Comparison of ENCODE assay signal across 8 cellular contexts in genomic region chr2:109470121-109470921, GRCh38.
DNase-seq lines count a peak whose midpoint lies in the region; ATAC-seq, FAIRE-seq and TF ChIP-seq lines count a peak whose summit lies in the region.

No MANE protein-coding gene starts in this region.

- H3K27ac ChIP-seq in GM12878 (ENCODE audit: control insufficient read depth, insufficient read depth): no peak overlapping the region
- no peak overlapping the region for H3K27ac ChIP-seq in neural progenitor cell

- H3K36me3 Mint-ChIP-seq in neural progenitor cell: peaks cover 3% of the 10 kb centered on the region
- no peaks in the 10 kb centered on the region for H3K36me3 Mint-ChIP-seq in activated T-cell treated with anti-CD3 and anti-CD28 coated beads, Interleukin-2, amount 50 U/mL, for 24 hours (ENCODE audit: low read depth)
- H3K36me3 Mint-ChIP-seq in WTC11: no peaks in the 10 kb centered on the region

- H4K20me1 ChIP-seq in GM12878 (ENCODE audit: control insufficient read depth, insufficient read depth) (no peaks in the 10 kb centered on the region), neural progenitor cell (ENCODE audit: low read depth) (no peaks in the 10 kb centered on the region)

- no peak for DNase-seq in GM12878 (ENCODE audit: low read depth, low spot score)
- no peak for DNase-seq in neural progenitor cell (ENCODE audit: low spot score)
- no peak for DNase-seq in activated T-cell treated with anti-CD3 and anti-CD28 coated beads for 4 hours
- DNase-seq in activated T-cell treated with anti-CD3 and anti-CD28 coated beads, Interleukin-2, amount 50 U/mL, for 24 hours: no peak
- no peak for DNase-seq in WTC11 (ENCODE audit: low spot score)

- peaks cover 32% of the 10 kb centered on the region for H3K4me1 Mint-ChIP-seq in neural progenitor cell
- H3K4me1 Mint-ChIP-seq in activated T-cell treated with anti-CD3 and anti-CD28 coated beads, Interleukin-2, amount 50 U/mL, for 24 hours (ENCODE audit: low read depth): no peaks in the 10 kb centered on the region
- peaks cover 4% of the 10 kb centered on the region; the same call in 1 of the 2 replicates for H3K4me1 Mint-ChIP-seq in WTC11

- BruUV-seq in GM12878 (replicated peaks; lab: Mats Ljungman, UMichigan): no TSS peak

- intact Hi-C loops in GM12878 (cut with micrococcal nuclease; ENCODE audit: unreplicated experiment): no loop called here

- H3K27me3 ChIP-seq in GM12878 (replicated peaks in 1 of 2; ENCODE audit: control insufficient read depth in 2 of 2, insufficient read depth in 2 of 2, low read length in 1 of 2) (no peaks in the 10 kb centered on the region), neural progenitor cell (no peaks in the 10 kb centered on the region)

- TF ChIP-seq EP300 in GM12878 (IDR thresholded peaks at IDR 0.05; ENCODE audit: borderline replicate concordance in 1 of 2, control insufficient read depth in 1 of 2, low read depth in 2 of 2, low read length in 2 of 2): no peak

- WGBS in GM12878 (ENCODE audit: insufficient coverage, insufficient replicate concordance, low lambda C conversion rate, missing lambda C conversion rate): 27% methylated on average over 8 of the region's 8 CpGs

- FAIRE-seq in GM12878 (lab: Jason Lieb, UNC): no peak

- H3K4me2 ChIP-seq in GM12878 (ENCODE audit: control insufficient read depth, insufficient read depth) (no peak overlapping the region), neural progenitor cell (no peak overlapping the region)

- H3K36me3 ChIP-seq in GM12878 (ENCODE audit: control insufficient read depth in 2 of 2, insufficient read depth in 2 of 2, low read length in 1 of 2) (no peaks in the 10 kb centered on the region), neural progenitor cell (no peaks in the 10 kb centered on the region)

- H3K27me3 Mint-ChIP-seq in neural progenitor cell (ENCODE audit: insufficient read depth, low read depth) (peaks cover 4% of the 10 kb centered on the region), WTC11 (ENCODE audit: low read depth) (no peaks in the 10 kb centered on the region)
- H3K27me3 Mint-ChIP-seq in activated T-cell treated with anti-CD3 and anti-CD28 coated beads, Interleukin-2, amount 50 U/mL, for 24 hours: no peaks in the 10 kb centered on the region

- CTCF ChIA-PET in GM12878 (lab: Yijun Ruan, JAX) (interaction anchor here (0.8 kb wide), 1 partner anchor 40 kb away, joined by 3 read pairs; no protein-coding TSS in a partner anchor), WTC11 (lab: Charles Lee) (no interaction called here)

- POLR2A ChIA-PET in GM12878 (lab: Charles Lee): no interaction called here
- POLR2A ChIA-PET in WTC11 (lab: Charles Lee): no interaction called here

- H3K4me3 Mint-ChIP-seq in neural progenitor cell: no peak overlapping the region
- H3K4me3 Mint-ChIP-seq in activated T-cell treated with anti-CD3 and anti-CD28 coated beads, Interleukin-2, amount 50 U/mL, for 24 hours: no peak overlapping the region
- no peak overlapping the region for H3K4me3 Mint-ChIP-seq in WTC11

- no peaks in the 10 kb centered on the region for H3K79me2 ChIP-seq in GM12878 (ENCODE audit: control insufficient read depth, insufficient read depth, low read length)
- no peaks in the 10 kb centered on the region for H3K79me2 ChIP-seq in neural progenitor cell (ENCODE audit: low read depth)

- H3K9me3 ChIP-seq in GM12878 (replicated peaks; ENCODE audit: control insufficient read depth, insufficient read depth, low read length) (no peaks in the 10 kb centered on the region; the same call in 2 of the 3 replicates), neural progenitor cell (ENCODE audit: low read depth) (no peaks in the 10 kb centered on the region)

- H3K9ac ChIP-seq in GM12878 (ENCODE audit: control insufficient read depth, insufficient read depth, low read length) (no peak overlapping the region), neural progenitor cell (no peak overlapping the region)

- in situ Hi-C loops in GM12878 (cut with MboI): no loop called here

- RAD21 ChIA-PET in GM12878 (lab: Charles Lee; ENCODE audit: unreplicated experiment): no interaction called here

- peak overlapping the region; percentile 7 for H3K27ac Mint-ChIP-seq in neural progenitor cell
- no peak overlapping the region for H3K27ac Mint-ChIP-seq in activated T-cell treated with anti-CD3 and anti-CD28 coated beads, Interleukin-2, amount 50 U/mL, for 24 hours
- H3K27ac Mint-ChIP-seq in WTC11: no peak overlapping the region

- no peaks in the 10 kb centered on the region for H3F3A ChIP-seq in neural progenitor cell (ENCODE audit: low read depth)

- H3K4me3 ChIP-seq in GM12878 (no peak overlapping the region), neural progenitor cell (no peak overlapping the region)

- H3K4me1 ChIP-seq in GM12878 (ENCODE audit: control insufficient read depth, insufficient read depth, low read length) (peaks cover 5% of the 10 kb centered on the region; the same call in 1 of the 2 replicates), neural progenitor cell (peaks cover 9% of the 10 kb centered on the region)

- H3K9me3 Mint-ChIP-seq in neural progenitor cell: no peaks in the 10 kb centered on the region
- no peaks in the 10 kb centered on the region for H3K9me3 Mint-ChIP-seq in activated T-cell treated with anti-CD3 and anti-CD28 coated beads, Interleukin-2, amount 50 U/mL, for 24 hours
- H3K9me3 Mint-ChIP-seq in WTC11: no peaks in the 10 kb centered on the region

- ATAC-seq in GM18517 (IDR thresholded peaks at IDR 0.05; ENCODE audit: unreplicated experiment) (peak; percentile 78), HG03521 (IDR thresholded peaks at IDR 0.05; ENCODE audit: unreplicated experiment) (peak; percentile 54), GM12878 (peak; percentile 73), GM21526 (IDR thresholded peaks at IDR 0.05; ENCODE audit: low FRiP score, unreplicated experiment) (no peak), WTC11 (no peak)

- TF ChIP-seq POLR2A in GM12878 (IDR thresholded peaks at IDR 0.05; ENCODE audit: low read depth, low read length): no peak

- SMC1A ChIA-PET in GM12878 (lab: Charles Lee; ENCODE audit: uncharacterized antibody, unreplicated experiment): interaction anchor here (1.5 kb wide), 1 partner anchor 40 kb away, joined by 3 read pairs; no protein-coding TSS in a partner anchor

- no peak for TF ChIP-seq RAD21 in GM12878 (IDR thresholded peaks at IDR 0.05; ENCODE audit: insufficient read depth, low read depth, low read length)

- no peak overlapping the region for H2AFZ ChIP-seq in GM12878 (ENCODE audit: control insufficient read depth, low read depth, low read length)
- no peak overlapping the region for H2AFZ ChIP-seq in neural progenitor cell (replicated peaks)

- TF ChIP-seq CTCF in GM12878 (IDR thresholded peaks at IDR 0.05 in 2 of 3, conservative IDR thresholded peaks at IDR 0.05 in 1 of 3; ENCODE audit: control insufficient read depth in 2 of 3, extremely low read depth in 1 of 3, insufficient read depth in 1 of 3, low read depth in 3 of 3, low read length in 3 of 3) (no peak), neural progenitor cell (IDR thresholded peaks at IDR 0.05) (no peak), WTC11 (IDR thresholded peaks at IDR 0.05) (no peak)

TF ChIP-seq in GM12878, 131 proteins besides CTCF, POLR2A, EP300 and RAD21:
- TF ChIP-seq RUNX3 (IDR thresholded peaks at IDR 0.05; ENCODE audit: low read length) (peak; percentile 42; the same call in 1 of the 2 replicates), RELB (IDR thresholded peaks at IDR 0.05; ENCODE audit: low read depth) (no peak)

TF ChIP-seq in WTC11, 78 proteins besides CTCF, POLR2A, EP300 and RAD21 (continues in another document):
- TF ChIP-seq E2F5 (CRISPR knock-in tag; IDR thresholded peaks at IDR 0.05): no peak
- TF ChIP-seq GABPB1 (CRISPR knock-in tag; IDR thresholded peaks at IDR 0.05): no peak
- TF ChIP-seq PRRX2 (CRISPR knock-in tag; IDR thresholded peaks at IDR 0.05): no peak
- TF ChIP-seq ZMAT4 (CRISPR knock-in tag; IDR thresholded peaks at IDR 0.05): no peak
- TF ChIP-seq USF1 (CRISPR knock-in tag; IDR thresholded peaks at IDR 0.05): no peak
- TF ChIP-seq CREM (CRISPR knock-in tag; IDR thresholded peaks at IDR 0.05): no peak
- TF ChIP-seq ZNF121 (CRISPR knock-in tag; IDR thresholded peaks at IDR 0.05): no peak
- no peak for TF ChIP-seq SOX15 (CRISPR knock-in tag; IDR thresholded peaks at IDR 0.05)
- no peak for TF ChIP-seq MXD4 (CRISPR knock-in tag; IDR thresholded peaks at IDR 0.05; ENCODE audit: borderline replicate concordance)
- TF ChIP-seq TP53 (CRISPR knock-in tag; IDR thresholded peaks at IDR 0.05): no peak

Comparison
In these comparisons a context has a peak if more than half of its experiments do, and no peak if none do; other contexts are left out.
1. ATAC-seq: peak in GM18517 (single experiment), HG03521 (single experiment) and GM12878 (single experiment); none in GM21526 (single experiment) and WTC11 (single experiment).